Comparison of ENCODE assay signal across 4 cellular contexts in genomic region chr1:116144151-116144550, GRCh38.
A peak's percentile ranks its signal among the peaks of the same experiment; 100 is the strongest.
TF ChIP-seq lines count a peak whose summit lies in the region.

No MANE protein-coding gene starts in this region.

TF ChIP-seq in SK-N-SH treated with all-trans-retinoic acid at 6 μM for 48 hours, 23 proteins besides CTCF, POLR2A, EP300 and RAD21:
- TF ChIP-seq, protein P1, sequence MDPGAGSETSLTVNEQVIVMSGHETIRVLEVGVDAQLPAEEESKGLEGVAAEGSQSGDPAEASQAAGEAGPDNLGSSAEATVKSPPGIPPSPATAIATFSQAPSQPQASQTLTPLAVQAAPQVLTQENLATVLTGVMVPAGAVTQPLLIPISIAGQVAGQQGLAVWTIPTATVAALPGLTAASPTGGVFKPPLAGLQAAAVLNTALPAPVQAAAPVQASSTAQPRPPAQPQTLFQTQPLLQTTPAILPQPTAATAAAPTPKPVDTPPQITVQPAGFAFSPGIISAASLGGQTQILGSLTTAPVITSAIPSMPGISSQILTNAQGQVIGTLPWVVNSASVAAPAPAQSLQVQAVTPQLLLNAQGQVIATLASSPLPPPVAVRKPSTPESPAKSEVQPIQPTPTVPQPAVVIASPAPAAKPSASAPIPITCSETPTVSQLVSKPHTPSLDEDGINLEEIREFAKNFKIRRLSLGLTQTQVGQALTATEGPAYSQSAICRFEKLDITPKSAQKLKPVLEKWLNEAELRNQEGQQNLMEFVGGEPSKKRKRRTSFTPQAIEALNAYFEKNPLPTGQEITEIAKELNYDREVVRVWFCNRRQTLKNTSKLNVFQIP (CRISPR knock-in tag; IDR thresholded peaks at IDR 0.05; ENCODE audit: borderline replicate concordance, low read depth) = no peak
- TF ChIP-seq GLIS3 (CRISPR knock-in tag; IDR thresholded peaks at IDR 0.05) (no peak), ZFP30 (CRISPR knock-in tag; IDR thresholded peaks at IDR 0.05) (peak; percentile 99), PPARA (CRISPR knock-in tag; IDR thresholded peaks at IDR 0.05; ENCODE audit: borderline replicate concordance) (no peak)

TF ChIP-seq in SK-N-SH, 30 proteins besides CTCF, POLR2A, EP300 and RAD21 (continues in another document):
- TF ChIP-seq EZH2phosphoT487 (IDR thresholded peaks at IDR 0.05; ENCODE audit: borderline replicate concordance, low read depth) (no peak), NRF1 (IDR thresholded peaks at IDR 0.05; ENCODE audit: low read depth, low read length) (no peak), SIN3A (IDR thresholded peaks at IDR 0.05; ENCODE audit: borderline replicate concordance, low read depth, low read length) (no peak), MAX (IDR thresholded peaks at IDR 0.05; ENCODE audit: low read depth) (no peak), MEF2A (IDR thresholded peaks at IDR 0.05; ENCODE audit: borderline replicate concordance, low read depth) (no peak), GABPA (IDR thresholded peaks at IDR 0.05; ENCODE audit: low read depth) (no peak), SMC3 (IDR thresholded peaks at IDR 0.05; ENCODE audit: low read depth, low read length) (no peak), TAF1 (IDR thresholded peaks at IDR 0.05; ENCODE audit: borderline replicate concordance, low read depth, low read length) (no peak), RXRA (IDR thresholded peaks at IDR 0.05; ENCODE audit: borderline replicate concordance, low read depth) (no peak), GATA2 (CRISPR knock-in tag; IDR thresholded peaks at IDR 0.05) (no peak), TCF12 (IDR thresholded peaks at IDR 0.05) (no peak), RCOR1 (IDR thresholded peaks at IDR 0.05; ENCODE audit: low read length) (no peak), FOSL2 (IDR thresholded peaks at IDR 0.05; ENCODE audit: borderline replicate concordance, low read depth) (no peak), JUND (IDR thresholded peaks at IDR 0.05) (no peak), ELF1 (IDR thresholded peaks at IDR 0.05) (no peak)
- TF ChIP-seq, protein P2, sequence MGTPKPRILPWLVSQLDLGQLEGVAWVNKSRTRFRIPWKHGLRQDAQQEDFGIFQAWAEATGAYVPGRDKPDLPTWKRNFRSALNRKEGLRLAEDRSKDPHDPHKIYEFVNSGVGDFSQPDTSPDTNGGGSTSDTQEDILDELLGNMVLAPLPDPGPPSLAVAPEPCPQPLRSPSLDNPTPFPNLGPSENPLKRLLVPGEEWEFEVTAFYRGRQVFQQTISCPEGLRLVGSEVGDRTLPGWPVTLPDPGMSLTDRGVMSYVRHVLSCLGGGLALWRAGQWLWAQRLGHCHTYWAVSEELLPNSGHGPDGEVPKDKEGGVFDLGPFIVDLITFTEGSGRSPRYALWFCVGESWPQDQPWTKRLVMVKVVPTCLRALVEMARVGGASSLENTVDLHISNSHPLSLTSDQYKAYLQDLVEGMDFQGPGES (IDR thresholded peaks at IDR 0.05; ENCODE audit: low read depth, low read length) = no peak
- TF ChIP-seq, protein P3, sequence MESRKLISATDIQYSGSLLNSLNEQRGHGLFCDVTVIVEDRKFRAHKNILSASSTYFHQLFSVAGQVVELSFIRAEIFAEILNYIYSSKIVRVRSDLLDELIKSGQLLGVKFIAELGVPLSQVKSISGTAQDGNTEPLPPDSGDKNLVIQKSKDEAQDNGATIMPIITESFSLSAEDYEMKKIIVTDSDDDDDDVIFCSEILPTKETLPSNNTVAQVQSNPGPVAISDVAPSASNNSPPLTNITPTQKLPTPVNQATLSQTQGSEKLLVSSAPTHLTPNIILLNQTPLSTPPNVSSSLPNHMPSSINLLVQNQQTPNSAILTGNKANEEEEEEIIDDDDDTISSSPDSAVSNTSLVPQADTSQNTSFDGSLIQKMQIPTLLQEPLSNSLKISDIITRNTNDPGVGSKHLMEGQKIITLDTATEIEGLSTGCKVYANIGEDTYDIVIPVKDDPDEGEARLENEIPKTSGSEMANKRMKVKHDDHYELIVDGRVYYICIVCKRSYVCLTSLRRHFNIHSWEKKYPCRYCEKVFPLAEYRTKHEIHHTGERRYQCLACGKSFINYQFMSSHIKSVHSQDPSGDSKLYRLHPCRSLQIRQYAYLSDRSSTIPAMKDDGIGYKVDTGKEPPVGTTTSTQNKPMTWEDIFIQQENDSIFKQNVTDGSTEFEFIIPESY (IDR thresholded peaks at IDR 0.05; ENCODE audit: borderline replicate concordance, low read depth) = no peak
- TF ChIP-seq, protein P4, sequence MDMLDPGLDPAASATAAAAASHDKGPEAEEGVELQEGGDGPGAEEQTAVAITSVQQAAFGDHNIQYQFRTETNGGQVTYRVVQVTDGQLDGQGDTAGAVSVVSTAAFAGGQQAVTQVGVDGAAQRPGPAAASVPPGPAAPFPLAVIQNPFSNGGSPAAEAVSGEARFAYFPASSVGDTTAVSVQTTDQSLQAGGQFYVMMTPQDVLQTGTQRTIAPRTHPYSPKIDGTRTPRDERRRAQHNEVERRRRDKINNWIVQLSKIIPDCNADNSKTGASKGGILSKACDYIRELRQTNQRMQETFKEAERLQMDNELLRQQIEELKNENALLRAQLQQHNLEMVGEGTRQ (IDR thresholded peaks at IDR 0.05; ENCODE audit: borderline replicate concordance, low read depth, low read length) = no peak

TF ChIP-seq in WTC11, 78 proteins besides CTCF, POLR2A, EP300 and RAD21:
- TF ChIP-seq ZNF396 (CRISPR knock-in tag; IDR thresholded peaks at IDR 0.05; ENCODE audit: borderline replicate concordance) = 0 out of 2 replicates have a peak, but pooled peaks have one; percentile 18
- TF ChIP-seq NFYB (CRISPR knock-in tag; conservative IDR thresholded peaks at IDR 0.05; ENCODE audit: low read depth) = no peak
- no peak for TF ChIP-seq ZNF425 (CRISPR knock-in tag; conservative IDR thresholded peaks at IDR 0.05)

TF ChIP-seq in H1, 55 proteins besides CTCF, POLR2A, EP300 and RAD21:
- no peak for TF ChIP-seq CEBPB (IDR thresholded peaks at IDR 0.05; ENCODE audit: low read depth, low read length)
- TF ChIP-seq POU5F1 (IDR thresholded peaks at IDR 0.05; ENCODE audit: low read depth, low read length) = no peak
- 0 out of 2 replicates have a peak, but pooled peaks have one; percentile 11 for TF ChIP-seq KDM1A (IDR thresholded peaks at IDR 0.05; ENCODE audit: borderline replicate concordance, low read length)
- no peak for TF ChIP-seq TAF1 (IDR thresholded peaks at IDR 0.05; ENCODE audit: low read depth, low read length)
- TF ChIP-seq POLR2AphosphoS5 (IDR thresholded peaks at IDR 0.05; ENCODE audit: low read depth, low read length) = no peak
